In genomic region chr2:228983700-228984099, GRCh38 we compare ENCODE assay signal across 21 cellular contexts.
"Had no signal": no experiment of that assay in that cellular context is flagged by ENCODE, and none has a peak within 500 bp of the region (broad histone marks: within the 10 kb centered on the region; RNA-seq: fewer than 3 reads in every experiment).

No MANE protein-coding gene starts in this region.

- H3K9me3 ChIP-seq: vagina had no signal

- H3K27me3 ChIP-seq: pancreas, vagina had no signal

- H3K27me3 Mint-ChIP-seq: activated CD4-positive, alpha-beta memory T cell treated with anti-CD3 and anti-CD28 coated beads for 36 hours; activated naive CD8-positive, alpha-beta T cell treated with anti-CD3 and anti-CD28 coated beads for 36 hours; type B pancreatic cell had no signal

- H3K4me1 Mint-ChIP-seq: activated naive CD8-positive, alpha-beta T cell treated with anti-CD3 and anti-CD28 coated beads for 36 hours; natural killer cell had no signal

- H3K27ac ChIP-seq: left ventricle myocardium inferior, pancreas, thoracic aorta, vagina had no signal

- H3K36me3 ChIP-seq: left ventricle myocardium inferior, pancreas, thoracic aorta, vagina had no signal

- H3K27ac Mint-ChIP-seq: activated CD4-positive, alpha-beta memory T cell treated with anti-CD3 and anti-CD28 coated beads for 36 hours; activated naive CD8-positive, alpha-beta T cell treated with anti-CD3 and anti-CD28 coated beads for 36 hours; natural killer cell; type B pancreatic cell had no signal

- ATAC-seq: esophagus mucosa, natural killer cell, pancreas, right cardiac atrium had no signal

- H3K4me3 Mint-ChIP-seq: activated CD4-positive, alpha-beta memory T cell treated with anti-CD3 and anti-CD28 coated beads for 36 hours; activated naive CD8-positive, alpha-beta T cell treated with anti-CD3 and anti-CD28 coated beads for 36 hours; natural killer cell; type B pancreatic cell had no signal

- H3K36me3 Mint-ChIP-seq: activated CD4-positive, alpha-beta memory T cell treated with anti-CD3 and anti-CD28 coated beads for 36 hours; activated naive CD8-positive, alpha-beta T cell treated with anti-CD3 and anti-CD28 coated beads for 36 hours; type B pancreatic cell had no signal

- H3K4me3 ChIP-seq: left ventricle myocardium inferior, pancreas, thoracic aorta, vagina had no signal

- DNase-seq: activated CD4-positive, alpha-beta memory T cell treated with anti-CD3 and anti-CD28 coated beads for 36 hours; activated CD4-positive, alpha-beta T cell treated with anti-CD3 and anti-CD28 coated beads for 48 hours; activated CD4-positive, CD25-positive, alpha-beta regulatory T cell; activated naive CD4-positive, alpha-beta T cell treated with Interleukin-2 at 50 U/mL for 16 hours; activated naive CD8-positive, alpha-beta T cell treated with anti-CD3 and anti-CD28 coated beads for 36 hours; activated T-cell treated with anti-CD3 and anti-CD28 coated beads, Interleukin-2, amount 50 U/mL, for 48 hours; central memory CD4-positive, alpha-beta T cell; dermis blood vessel endothelial cell; effector CD8-positive, alpha-beta T cell; hippocampal formation; left ventricle myocardium inferior; midbrain; natural killer cell; pancreas; right cardiac atrium; stimulated activated CD4-positive, alpha-beta T cell treated with anti-CD3 and anti-CD28 coated beads, Interleukin-4, amount 100 ng/mL, for 24 hours; stimulated activated naive CD4-positive, alpha-beta T cell treated with Interleukin-2 at 50 U/mL for 16 hours had no signal

- H3K4me1 ChIP-seq: left ventricle myocardium inferior, pancreas, vagina had no signal
